34 cellular contexts compared by ENCODE assay signal in genomic region chr6:120395330-120395729, GRCh38.
"Had no signal": no experiment of that assay in that cellular context is flagged by ENCODE, and none has a peak within 500 bp of the region (broad histone marks: within the 10 kb centered on the region; RNA-seq: fewer than 3 reads in every experiment).

No MANE protein-coding gene starts in this region.

- DNase-seq: activated effector memory CD4-positive, alpha-beta T cell treated with anti-CD3 and anti-CD28 coated beads, Interleukin-2, amount 50 U/mL, for 16 hours; activated effector memory CD4-positive, alpha-beta T cell treated with Interleukin-2 at 50 U/mL for 16 hours; activated gamma-delta T cell; activated gamma-delta T cell treated with Interleukin-2 at 50 U/mL for 16 hours; activated naive CD4-positive, alpha-beta T cell; activated naive CD4-positive, alpha-beta T cell treated with anti-CD3 and anti-CD28 coated beads for 36 hours; activated naive CD4-positive, alpha-beta T cell treated with anti-CD3 and anti-CD28 coated beads, Interleukin-2, amount 10 ng/mL, durations not matched to agents 7 days and 5 days; activated naive CD4-positive, alpha-beta T cell treated with anti-CD3 and anti-CD28 coated beads, Interleukin-2, amount 50 U/mL, for 16 hours; activated naive CD4-positive, alpha-beta T cell treated with Interleukin-2 at 50 U/mL for 16 hours; activated naive CD8-positive, alpha-beta T cell treated with anti-CD3 and anti-CD28 coated beads for 36 hours; activated naive CD8-positive, alpha-beta T cell treated with anti-CD3 and anti-CD28 coated beads, Interleukin-2, amount 10 ng/mL, durations not matched to agents 7 days and 5 days; activated naive CD8-positive, alpha-beta T cell treated with anti-CD3 and anti-CD28 coated beads, Interleukin-2, amount 50 U/mL, for 24 hours; activated T-cell treated with anti-CD3 and anti-CD28 coated beads, Interleukin-2, amount 50 U/mL, for 1 hour; activated T-cell treated with anti-CD3 and anti-CD28 coated beads, Interleukin-2, amount 50 U/mL, for 24 hours; activated T-cell treated with anti-CD3 and anti-CD28 coated beads, Interleukin-2, amount 50 U/mL, for 4 hours; activated T-cell treated with anti-CD3 and anti-CD28 coated beads, Interleukin-2, amount 50 U/mL, for 48 hours; activated T-cell treated with anti-CD3 and anti-CD28 coated beads, Interleukin-2, amount 50 U/mL, for 72 hours; adrenal gland; amniotic stem cell; amygdala; anterior cingulate cortex; aorta; body of pancreas; brain microvascular endothelial cell; caudate nucleus; central memory CD4-positive, alpha-beta T cell; cerebellar nuclear complex had no signal

- FAIRE-seq: astrocyte, bronchial epithelial cell had no signal

- H3K27me3 ChIP-seq: adrenal gland, ascending aorta, body of pancreas, brain microvascular endothelial cell, breast epithelium, cardiac muscle cell had no signal

- H3K27ac ChIP-seq: adrenal gland, ascending aorta, body of pancreas, brain microvascular endothelial cell, breast epithelium, cardiac muscle cell had no signal

- ATAC-seq: activated naive CD4-positive, alpha-beta T cell treated with anti-CD3 and anti-CD28 coated beads, Interleukin-2, amount 50 U/mL, for 72 hours; activated naive CD8-positive, alpha-beta T cell treated with anti-CD3 and anti-CD28 coated beads, Interleukin-2, amount 50 U/mL, for 24 hours; activated T-cell treated with anti-CD3 and anti-CD28 coated beads, Interleukin-2, amount 50 U/mL, for 4 hours; activated T-cell treated with anti-CD3 and anti-CD28 coated beads, Interleukin-2, amount 50 U/mL, for 72 hours; activated T-helper 17 cell treated with anti-CD3 and anti-CD28 coated beads, Interleukin-2, amount 50 U/mL, for 72 hours; body of pancreas had no signal

- H3K36me3 ChIP-seq: adrenal gland, ascending aorta, brain microvascular endothelial cell, breast epithelium, cardiac muscle cell had no signal

- H3K4me1 ChIP-seq: adrenal gland, ascending aorta, body of pancreas, breast epithelium had no signal

- H3K9me3 ChIP-seq: adrenal gland, ascending aorta, body of pancreas, breast epithelium had no signal

- H3K4me3 ChIP-seq: adrenal gland, ascending aorta, body of pancreas, breast epithelium, cardiac muscle cell had no signal
